11 cellular contexts compared by ENCODE assay signal in the genomic region with DNA sequence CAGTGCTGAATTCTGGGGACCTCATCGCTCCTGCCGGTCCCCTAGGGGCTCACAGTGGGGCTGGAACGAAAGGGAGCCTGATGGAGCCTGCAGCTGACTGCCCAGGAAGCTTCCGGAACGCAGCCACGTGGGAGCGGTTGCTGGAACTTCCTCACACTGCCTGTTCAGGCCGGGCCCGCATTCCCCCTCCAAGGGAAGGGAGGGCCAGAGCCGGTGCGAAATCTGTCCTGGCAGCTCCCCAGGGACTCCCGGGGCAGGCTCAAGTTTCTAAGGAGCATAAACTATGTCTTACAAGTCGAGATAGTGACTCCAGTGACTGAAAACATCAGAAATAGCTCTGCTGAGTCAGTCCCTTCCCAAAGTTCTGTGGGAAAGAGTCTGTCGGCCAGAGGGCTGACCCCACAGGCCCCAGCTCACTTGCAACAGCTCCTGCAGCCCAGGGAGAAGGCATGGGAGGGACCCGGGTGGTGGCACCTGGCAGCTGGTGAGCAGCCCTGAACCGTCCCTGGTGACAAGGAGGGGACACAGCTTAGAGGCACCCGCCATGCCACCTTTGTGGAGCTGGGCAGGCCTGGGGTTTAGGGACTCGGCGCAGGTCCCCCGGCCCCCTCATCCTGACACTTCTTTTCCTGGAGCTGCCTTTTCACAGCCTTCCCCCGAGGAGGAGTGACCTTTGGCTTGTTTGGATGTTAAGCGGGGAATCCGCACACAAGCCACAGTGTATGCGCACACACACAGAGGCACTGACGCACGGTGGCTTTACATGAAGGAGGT. TPM values are rescaled to one million over a fixed set of nuclear protein-coding genes. Genes with fewer than 3 reads are reported as not detected.
A peak's percentile ranks its signal among the peaks of the same experiment; 100 is the strongest.
DNase-seq lines count a peak whose midpoint lies in the region; ATAC-seq lines count a peak whose summit lies in the region.
"Had no signal": no experiment of that assay in that cellular context is flagged by ENCODE, and none has a peak within 500 bp of the region (broad histone marks: within the 10 kb centered on the region; RNA-seq: fewer than 3 reads in every experiment).

No MANE protein-coding gene starts in this region.

- H3K27me3 Mint-ChIP-seq in activated naive CD8-positive, alpha-beta T cell treated with anti-CD3 and anti-CD28 coated beads, Interleukin-2, amount 10 ng/mL, durations not matched to agents 7 days and 5 days, result no peaks in the 10 kb centered on the region
- H3K27me3 Mint-ChIP-seq in activated naive CD8-positive, alpha-beta T cell treated with anti-CD3 and anti-CD28 coated beads for 36 hours, result no peaks in the 10 kb centered on the region

- H3K4me3 Mint-ChIP-seq in activated naive CD8-positive, alpha-beta T cell treated with anti-CD3 and anti-CD28 coated beads, Interleukin-2, amount 10 ng/mL, durations not matched to agents 7 days and 5 days, result no peak overlapping the region
- H3K4me3 Mint-ChIP-seq in activated naive CD8-positive, alpha-beta T cell treated with anti-CD3 and anti-CD28 coated beads for 36 hours, result no peak overlapping the region

- ATAC-seq in activated naive CD8-positive, alpha-beta T cell treated with anti-CD3 and anti-CD28 coated beads, Interleukin-2, amount 10 ng/mL, durations not matched to agents 7 days and 5 days (ENCODE audit: low read depth), result no peak
- ATAC-seq in GM21390 (IDR thresholded peaks at IDR 0.05; ENCODE audit: unreplicated experiment), result no peak

- peaks cover 14% of the 10 kb centered on the region for H3K9me3 Mint-ChIP-seq in activated naive CD8-positive, alpha-beta T cell treated with anti-CD3 and anti-CD28 coated beads, Interleukin-2, amount 10 ng/mL, durations not matched to agents 7 days and 5 days
- peaks cover 13% of the 10 kb centered on the region for H3K9me3 Mint-ChIP-seq in activated naive CD8-positive, alpha-beta T cell treated with anti-CD3 and anti-CD28 coated beads for 36 hours

- POLR2A ChIA-PET in activated naive CD8-positive, alpha-beta T cell treated with anti-CD3 and anti-CD28 coated beads, Interleukin-2, amount 10 ng/mL, durations not matched to agents 7 days and 5 days (lab: Charles Lee), result no interaction called here

- in situ Hi-C loops in ACHN (cut with HindIII; ENCODE audit: low pct_ligation_motif_present, low pct_unique_long_range_greater_than_20kb, low sequenced_read_pairs), result no loop called here

- H3K4me1 ChIP-seq in duodenal mucosa (ENCODE audit: control insufficient read depth in 1 of 2, insufficient read depth in 2 of 2, low read length in 2 of 2), result no peaks in the 10 kb centered on the region

- peak overlapping the region; percentile 42 for H3K27ac ChIP-seq in duodenal mucosa (ENCODE audit: low read depth, low read length)
- H3K27ac ChIP-seq: VCaP had no signal

- no peaks in the 10 kb centered on the region for H3K9me3 ChIP-seq in duodenal mucosa (ENCODE audit: control insufficient read depth in 1 of 2, low read length in 2 of 2)

- no peaks in the 10 kb centered on the region for H3K36me3 ChIP-seq in duodenal mucosa (ENCODE audit: control insufficient read depth in 1 of 2, insufficient read depth in 2 of 2, low read length in 2 of 2)

- H3K4me3 ChIP-seq in duodenal mucosa (ENCODE audit: low read depth in 1 of 2, low read length in 2 of 2), result no peak overlapping the region
- H3K4me3 ChIP-seq: tibial nerve had no signal

- H3K36me3 Mint-ChIP-seq in activated naive CD8-positive, alpha-beta T cell treated with anti-CD3 and anti-CD28 coated beads, Interleukin-2, amount 10 ng/mL, durations not matched to agents 7 days and 5 days, result no peaks in the 10 kb centered on the region
- no peaks in the 10 kb centered on the region for H3K36me3 Mint-ChIP-seq in activated naive CD8-positive, alpha-beta T cell treated with anti-CD3 and anti-CD28 coated beads for 36 hours

- peak; percentile 23 for DNase-seq in activated naive CD8-positive, alpha-beta T cell treated with anti-CD3 and anti-CD28 coated beads, Interleukin-2, amount 10 ng/mL, durations not matched to agents 7 days and 5 days
- no peak for DNase-seq in activated naive CD8-positive, alpha-beta T cell treated with anti-CD3 and anti-CD28 coated beads for 36 hours
- DNase-seq in medulla oblongata (ENCODE audit: extremely low spot score), result peak; percentile 12
- DNase-seq in NCI-H510A treated with DMSO at 0.1 percent for 48 hours (lab: John Stamatoyannopoulos, UW), result no peak
- DNase-seq in stimulated activated CD4-positive, alpha-beta T cell treated with anti-CD3 and anti-CD28 coated beads, Interleukin-12 subunit alpha, Interleukin-12 subunit beta, amount 100 ng/mL, for 4 hours, result no peak
- DNase-seq in ACHN, result no peak
- DNase-seq: DMS153 had no signal

- no peak overlapping the region for H3K27ac Mint-ChIP-seq in activated naive CD8-positive, alpha-beta T cell treated with anti-CD3 and anti-CD28 coated beads, Interleukin-2, amount 10 ng/mL, durations not matched to agents 7 days and 5 days
- H3K27ac Mint-ChIP-seq in activated naive CD8-positive, alpha-beta T cell treated with anti-CD3 and anti-CD28 coated beads for 36 hours, result no peak overlapping the region

- no peaks in the 10 kb centered on the region for H3K27me3 ChIP-seq in duodenal mucosa (ENCODE audit: control insufficient read depth in 1 of 2, insufficient read depth in 2 of 2, low read length in 2 of 2)
- H3K27me3 ChIP-seq: tibial nerve had no signal

- H3K4me1 Mint-ChIP-seq in activated naive CD8-positive, alpha-beta T cell treated with anti-CD3 and anti-CD28 coated beads, Interleukin-2, amount 10 ng/mL, durations not matched to agents 7 days and 5 days, result peaks cover 5% of the 10 kb centered on the region
- H3K4me1 Mint-ChIP-seq in activated naive CD8-positive, alpha-beta T cell treated with anti-CD3 and anti-CD28 coated beads for 36 hours, result peaks cover 4% of the 10 kb centered on the region

- H3K9ac ChIP-seq in duodenal mucosa (ENCODE audit: low read depth in 1 of 2, low read length in 2 of 2), result no peak overlapping the region

RNA-seq across cellular contexts. Expression of a gene that starts 47.6 kb away (rescaled TPM):
- total RNA-seq in activated naive CD8-positive, alpha-beta T cell treated with anti-CD3 and anti-CD28 coated beads, Interleukin-2, amount 10 ng/mL, durations not matched to agents 7 days and 5 days, result under 1 TPM; 0.23 to 0.53 TPM
- total RNA-seq in activated naive CD8-positive, alpha-beta T cell treated with anti-CD3 and anti-CD28 coated beads for 36 hours, result 1 to 10 TPM; 3.3 to 4.1 TPM

Comparison
In these comparisons a context has a peak if more than half of its experiments do, and no peak if none do; other contexts are left out.
1. DNase-seq: peak in activated naive CD8-positive, alpha-beta T cell treated with anti-CD3 and anti-CD28 coated beads, Interleukin-2, amount 10 ng/mL, durations not matched to agents 7 days and 5 days (single experiment) and medulla oblongata (single experiment); none in activated naive CD8-positive, alpha-beta T cell treated with anti-CD3 and anti-CD28 coated beads for 36 hours (single experiment), NCI-H510A treated with DMSO at 0.1 percent for 48 hours (single experiment), stimulated activated CD4-positive, alpha-beta T cell treated with anti-CD3 and anti-CD28 coated beads, Interleukin-12 subunit alpha, Interleukin-12 subunit beta, amount 100 ng/mL, for 4 hours (single experiment) and ACHN (single experiment).